Comparison of ENCODE assay signal across 14 cellular contexts in genomic region chr11:26079966-26080365, GRCh38.
"Had no signal": no experiment of that assay in that cellular context is flagged by ENCODE, and none has a peak within 500 bp of the region (broad histone marks: within the 10 kb centered on the region; RNA-seq: fewer than 3 reads in every experiment).

No MANE protein-coding gene starts in this region.

- ATAC-seq: activated CD4-positive, CD25-positive, alpha-beta regulatory T cell treated with anti-CD3 and anti-CD28 coated beads, Interleukin-2, amount 50 U/mL, for 24 hours; gastroesophageal sphincter; heart right ventricle; left lung; pancreas; stimulated activated memory B cell treated with anti-CD40 and anti-IgM and Interleukin-4, amounts not matched to agents 10 μg/mL and 1 μg/mL and 100 μg/mL, for 72 hours had no signal

- H3K27ac ChIP-seq: breast epithelium, gastroesophageal sphincter, heart right ventricle, left lung, pancreas, thyroid gland had no signal

- DNase-seq: activated CD4-positive, alpha-beta T cell treated with anti-CD3 and anti-CD28 coated beads, Interleukin-2, amount 50 U/mL, for 1 hour; activated naive CD8-positive, alpha-beta T cell treated with anti-CD3 and anti-CD28 coated beads, Interleukin-2, amount 10 ng/mL, durations not matched to agents 7 days and 5 days; dermis blood vessel endothelial cell; heart right ventricle; left lung; naive B cell; pancreas; stimulated activated CD4-positive, alpha-beta T cell treated with anti-CD3 and anti-CD28 coated beads, Interleukin-2, amount 100 ng/mL, for 48 hours; T-helper 9 cell had no signal

- H3K36me3 ChIP-seq: breast epithelium, gastroesophageal sphincter, heart right ventricle, left lung, pancreas, thyroid gland had no signal

- H3K4me1 ChIP-seq: breast epithelium, gastroesophageal sphincter, heart right ventricle, left lung, pancreas, thyroid gland had no signal

- H3K4me3 ChIP-seq: breast epithelium, gastroesophageal sphincter, heart right ventricle, left lung, pancreas, thyroid gland had no signal

- H3K27me3 ChIP-seq: breast epithelium, gastroesophageal sphincter, heart right ventricle, left lung, pancreas, thyroid gland had no signal

- H3K9me3 ChIP-seq: breast epithelium, gastroesophageal sphincter, heart right ventricle, left lung, pancreas, thyroid gland had no signal
